In the genomic region with DNA sequence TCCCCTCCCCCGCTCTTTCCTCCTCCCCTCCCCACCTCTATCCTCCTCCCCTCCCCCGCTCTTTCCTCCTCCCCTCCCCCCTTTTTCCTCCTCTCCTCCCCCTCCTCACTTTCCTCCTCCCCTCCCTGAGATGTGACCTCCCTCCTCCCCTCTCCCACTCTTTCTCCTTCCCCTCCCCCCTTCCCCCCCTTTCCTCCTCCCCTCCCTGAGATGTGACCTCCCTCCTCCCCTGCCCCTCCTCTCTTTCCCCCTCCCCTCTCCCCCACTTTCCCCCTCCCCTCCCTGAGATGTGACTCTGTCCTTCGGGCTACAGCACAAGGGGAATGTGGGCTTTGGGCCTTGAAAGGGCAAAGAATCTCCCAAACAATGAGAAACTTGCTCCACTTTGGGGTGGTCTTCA, we compare ENCODE assay signal across 23 cellular contexts.
"Had no signal": no experiment of that assay in that cellular context is flagged by ENCODE, and none has a peak within 500 bp of the region (broad histone marks: within the 10 kb centered on the region; RNA-seq: fewer than 3 reads in every experiment).

No MANE protein-coding gene starts in this region.

- H3K27me3 ChIP-seq: ascending aorta, gastroesophageal sphincter, vagina had no signal

- H3K36me3 ChIP-seq: ascending aorta, esophagus muscularis mucosa, gastroesophageal sphincter, heart right ventricle, sigmoid colon, stomach, vagina had no signal

- DNase-seq: activated CD8-positive, alpha-beta memory T cell treated with anti-CD3 and anti-CD28 coated beads for 24 hours; activated effector memory CD4-positive, alpha-beta T cell treated with Interleukin-2 at 50 U/mL for 16 hours; activated naive CD4-positive, alpha-beta T cell treated with anti-CD3 and anti-CD28 coated beads, Interleukin-2, amount 10 ng/mL, durations not matched to agents 7 days and 5 days; activated naive CD8-positive, alpha-beta T cell treated with anti-CD3 and anti-CD28 coated beads, Interleukin-2, amount 50 U/mL, for 24 hours; activated T-cell treated with anti-CD3 and anti-CD28 coated beads, Interleukin-2, amount 50 U/mL, for 48 hours; effector CD8-positive, alpha-beta T cell; heart right ventricle; kidney glomerular epithelial cell; left ventricle myocardium superior; mucosa of descending colon; naive B cell; sigmoid colon; stimulated activated CD4-positive, alpha-beta T cell treated with anti-CD3 and anti-CD28 coated beads, Interleukin-4, amount 100 ng/mL, for 24 hours; stomach; trophoblast cell had no signal

- H3K36me3 Mint-ChIP-seq: activated naive CD4-positive, alpha-beta T cell treated with anti-CD3 and anti-CD28 coated beads, Interleukin-2, amount 10 ng/mL, durations not matched to agents 7 days and 5 days; naive B cell; stimulated activated effector memory CD8-positive, alpha-beta T cell treated with anti-CD3 and anti-CD28 coated beads, Interleukin-12 subunit alpha, Interleukin-12 subunit beta, amount 100 ng/mL, for 72 hours had no signal

- H3K4me1 Mint-ChIP-seq: activated naive CD4-positive, alpha-beta T cell treated with anti-CD3 and anti-CD28 coated beads, Interleukin-2, amount 10 ng/mL, durations not matched to agents 7 days and 5 days; activated naive CD8-positive, alpha-beta T cell treated with anti-CD3 and anti-CD28 coated beads, Interleukin-2, amount 50 U/mL, for 24 hours had no signal

- ATAC-seq: activated CD4-positive, CD25-positive, alpha-beta regulatory T cell treated with anti-CD3 and anti-CD28 coated beads, Interleukin-2, amount 50 U/mL, for 24 hours; activated naive CD8-positive, alpha-beta T cell treated with anti-CD3 and anti-CD28 coated beads, Interleukin-2, amount 50 U/mL, for 24 hours; gastroesophageal sphincter; heart right ventricle; left ventricle myocardium superior; mucosa of descending colon; stimulated activated effector memory CD8-positive, alpha-beta T cell treated with anti-CD3 and anti-CD28 coated beads, Interleukin-12 subunit alpha, Interleukin-12 subunit beta, amount 100 ng/mL, for 72 hours had no signal

- H3K9me3 Mint-ChIP-seq: activated naive CD4-positive, alpha-beta T cell treated with anti-CD3 and anti-CD28 coated beads, Interleukin-2, amount 10 ng/mL, durations not matched to agents 7 days and 5 days; activated naive CD8-positive, alpha-beta T cell treated with anti-CD3 and anti-CD28 coated beads, Interleukin-2, amount 50 U/mL, for 24 hours; naive B cell; stimulated activated effector memory CD8-positive, alpha-beta T cell treated with anti-CD3 and anti-CD28 coated beads, Interleukin-12 subunit alpha, Interleukin-12 subunit beta, amount 100 ng/mL, for 72 hours; T-helper 1 cell treated with Interleukin-12 subunit alpha and Interleukin-12 subunit beta and Interleukin-4 antibody, amounts not matched to agents 30 μg/mL and 1 μg/mL, for 36 hours had no signal

- H3K27ac ChIP-seq: ascending aorta, coronary artery, esophagus muscularis mucosa, gastroesophageal sphincter, heart right ventricle, sigmoid colon, stomach, vagina had no signal

- H3K4me3 Mint-ChIP-seq: activated naive CD4-positive, alpha-beta T cell treated with anti-CD3 and anti-CD28 coated beads, Interleukin-2, amount 10 ng/mL, durations not matched to agents 7 days and 5 days; activated naive CD8-positive, alpha-beta T cell treated with anti-CD3 and anti-CD28 coated beads, Interleukin-2, amount 50 U/mL, for 24 hours; naive B cell; stimulated activated effector memory CD8-positive, alpha-beta T cell treated with anti-CD3 and anti-CD28 coated beads, Interleukin-12 subunit alpha, Interleukin-12 subunit beta, amount 100 ng/mL, for 72 hours; T-helper 1 cell treated with Interleukin-12 subunit alpha and Interleukin-12 subunit beta and Interleukin-4 antibody, amounts not matched to agents 30 μg/mL and 1 μg/mL, for 36 hours had no signal

- H3K9me3 ChIP-seq: ascending aorta, esophagus muscularis mucosa, gastroesophageal sphincter, heart right ventricle, mucosa of descending colon, sigmoid colon, stomach, vagina had no signal

- H3K4me1 ChIP-seq: ascending aorta, gastroesophageal sphincter, sigmoid colon, vagina had no signal

- H3K27ac Mint-ChIP-seq: activated naive CD4-positive, alpha-beta T cell treated with anti-CD3 and anti-CD28 coated beads, Interleukin-2, amount 10 ng/mL, durations not matched to agents 7 days and 5 days; activated naive CD8-positive, alpha-beta T cell treated with anti-CD3 and anti-CD28 coated beads, Interleukin-2, amount 50 U/mL, for 24 hours; naive B cell; stimulated activated effector memory CD8-positive, alpha-beta T cell treated with anti-CD3 and anti-CD28 coated beads, Interleukin-12 subunit alpha, Interleukin-12 subunit beta, amount 100 ng/mL, for 72 hours; T-helper 1 cell treated with Interleukin-12 subunit alpha and Interleukin-12 subunit beta and Interleukin-4 antibody, amounts not matched to agents 30 μg/mL and 1 μg/mL, for 36 hours had no signal

- H3K4me3 ChIP-seq: ascending aorta, coronary artery, esophagus muscularis mucosa, gastroesophageal sphincter, heart right ventricle, mucosa of descending colon, sigmoid colon, stomach, vagina had no signal
